16 cellular contexts compared by ENCODE assay signal in the genomic region with DNA sequence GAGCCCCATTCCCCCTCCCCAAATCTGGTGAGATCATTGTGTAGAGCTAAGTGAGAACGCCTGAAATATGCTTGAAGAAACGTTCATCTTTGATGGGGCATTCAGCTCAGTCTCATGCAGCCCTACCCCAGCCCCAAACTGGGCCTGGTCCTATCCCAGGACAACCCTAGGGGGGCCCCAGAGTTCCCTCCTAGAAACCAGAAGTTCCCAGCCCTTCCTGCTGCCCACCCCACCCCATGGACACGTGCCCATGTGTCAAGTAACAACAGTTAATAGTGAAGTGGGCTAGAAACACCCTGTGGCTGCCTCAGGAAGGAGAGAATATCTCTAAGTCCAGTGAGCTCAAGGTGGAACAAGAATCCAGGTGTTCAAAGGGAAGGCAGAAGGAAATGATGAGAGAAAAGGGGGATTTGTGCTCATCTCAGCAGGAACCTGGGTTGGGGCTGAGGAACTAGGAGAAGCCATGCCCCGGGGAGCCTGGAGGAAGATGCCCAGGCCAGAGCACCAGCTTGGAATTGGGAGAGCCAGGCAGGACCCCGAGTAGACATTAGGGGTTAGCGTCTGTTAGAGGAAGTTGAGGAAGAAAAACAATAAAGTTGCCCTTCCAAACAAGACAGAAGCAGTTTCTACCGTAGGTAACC. TPM values are rescaled to one million over a fixed set of nuclear protein-coding genes. Genes with fewer than 3 reads are reported as not detected.
DNase-seq lines count a peak whose midpoint lies in the region; ATAC-seq, FAIRE-seq and TF ChIP-seq lines count a peak whose summit lies in the region.
"Had no signal": no experiment of that assay in that cellular context is flagged by ENCODE, and none has a peak within 500 bp of the region (broad histone marks: within the 10 kb centered on the region; RNA-seq: fewer than 3 reads in every experiment).

No MANE protein-coding gene starts in this region.

- H3K9me2 ChIP-seq in hepatocyte (replicated peaks; ENCODE audit: insufficient read depth): no peaks in the 10 kb centered on the region

- H3K36me3 ChIP-seq in OCI-LY3 (replicated peaks; ENCODE audit: low read depth, low read length) (no peaks in the 10 kb centered on the region), neuronal stem cell (replicated peaks in 1 of 2; ENCODE audit: control insufficient read depth in 2 of 2, insufficient read depth in 2 of 2, low read length in 2 of 2) (no peaks in the 10 kb centered on the region), hepatocyte (replicated peaks; ENCODE audit: insufficient read depth, low read depth) (no peaks in the 10 kb centered on the region)

- peaks cover 59% of the 10 kb centered on the region for H3K4me1 Mint-ChIP-seq in CD4-positive, alpha-beta T cell (ENCODE audit: low read depth)
- peaks cover 61% of the 10 kb centered on the region for H3K4me1 Mint-ChIP-seq in dendritic cell treated with granulocyte-macrophage colony-stimulating factor and Interleukin-4, amounts not matched to agents 40 ng/mL and 50 ng/mL, for 4 days (ENCODE audit: low read depth)

- no peak overlapping the region for H4K91ac ChIP-seq in neuronal stem cell (ENCODE audit: low read depth, low read length, poor library complexity)

- H3K4me3 ChIP-seq in OCI-LY3 (ENCODE audit: low read length) (no peak overlapping the region), neuronal stem cell (ENCODE audit: low read length in 2 of 2) (no peak overlapping the region), hepatocyte (no peak overlapping the region)

- H3K27me3 Mint-ChIP-seq in CD4-positive, alpha-beta T cell: no peaks in the 10 kb centered on the region
- H3K27me3 Mint-ChIP-seq in dendritic cell treated with granulocyte-macrophage colony-stimulating factor and Interleukin-4, amounts not matched to agents 40 ng/mL and 50 ng/mL, for 4 days: no peaks in the 10 kb centered on the region

- no peak overlapping the region for H2AK5ac ChIP-seq in neuronal stem cell (ENCODE audit: low read depth, low read length)

- H4K20me1 ChIP-seq in OCI-LY3 (ENCODE audit: insufficient read depth, low read length): no peaks in the 10 kb centered on the region
- H4K20me1 ChIP-seq in hepatocyte (ENCODE audit: insufficient read depth, poor library complexity, severe bottlenecking): no peaks in the 10 kb centered on the region

- CTCF ChIA-PET in CD4-positive, alpha-beta T cell (lab: Charles Lee): interaction anchor here (1.1 to 6.1 kb wide), 6 partner anchors 21 to 573 kb away, joined by 3 to 41 read pairs (median 15); a partner anchor contains a TSS

- no peak overlapping the region for H2BK12ac ChIP-seq in neuronal stem cell (ENCODE audit: low read length)

- no peak for ATAC-seq in CD4-positive, alpha-beta T cell (ENCODE audit: poor library complexity)
- no peak for ATAC-seq in HG02678 (IDR thresholded peaks at IDR 0.05; ENCODE audit: unreplicated experiment)
- no peak for ATAC-seq in HG03439 (IDR thresholded peaks at IDR 0.05; ENCODE audit: unreplicated experiment)

- H3K4me1 ChIP-seq in OCI-LY3 (ENCODE audit: low read length) (peaks cover 21% of the 10 kb centered on the region), neuronal stem cell (ENCODE audit: control insufficient read depth in 2 of 2, insufficient read depth in 1 of 2, low read depth in 1 of 2, low read length in 2 of 2) (peaks cover 4 to 10% of the 10 kb centered on the region in 2 donors), hepatocyte (ENCODE audit: insufficient read depth) (peaks cover 16% of the 10 kb centered on the region)

- no CpG with 5 or more reads among the region's 7 CpGs for WGBS in neuronal stem cell (ENCODE audit: extremely low coverage in 2 of 2, insufficient read length in 2 of 2, insufficient replicate concordance in 1 of 2), 2 donors
- 80% methylated on average over 7 of the region's 7 CpGs for WGBS in hepatocyte (ENCODE audit: low lambda C conversion rate, missing lambda C conversion rate)

- no peaks in the 10 kb centered on the region for H3K79me1 ChIP-seq in neuronal stem cell (ENCODE audit: low read depth, low read length)

- no peaks in the 10 kb centered on the region for H3K9me3 ChIP-seq in CD4-positive, alpha-beta T cell (ENCODE audit: control insufficient read depth, low read length)
- no peaks in the 10 kb centered on the region for H3K9me3 ChIP-seq in OCI-LY3 (ENCODE audit: insufficient read depth, low read length)
- no peaks in the 10 kb centered on the region for H3K9me3 ChIP-seq in neuronal stem cell (replicated peaks in 1 of 2; ENCODE audit: control insufficient read depth in 2 of 2, insufficient read depth in 1 of 2, low read depth in 1 of 2, low read length in 2 of 2)
- no peaks in the 10 kb centered on the region for H3K9me3 ChIP-seq in hepatocyte (ENCODE audit: low read depth)

- H3K27me3 ChIP-seq in CD4-positive, alpha-beta T cell (ENCODE audit: control insufficient read depth, insufficient read depth, low read length): no peaks in the 10 kb centered on the region
- peaks cover 16% of the 10 kb centered on the region for H3K27me3 ChIP-seq in OCI-LY3 (ENCODE audit: low read depth, low read length)
- H3K27me3 ChIP-seq in neuronal stem cell (ENCODE audit: control insufficient read depth in 3 of 3, insufficient read depth in 3 of 3, low read depth in 1 of 3, low read length in 3 of 3): no peaks in the 10 kb centered on the region
- H3K27me3 ChIP-seq in hepatocyte: no peaks in the 10 kb centered on the region

- TF ChIP-seq CTCF in CD4-positive, alpha-beta T cell (IDR thresholded peaks at IDR 0.05): no peak
- TF ChIP-seq CTCF in OCI-LY3 (IDR thresholded peaks at IDR 0.05; ENCODE audit: low read depth, low read length) (no peak), hepatocyte (IDR thresholded peaks at IDR 0.05; ENCODE audit: poor library complexity) (no peak)

- H3K14ac ChIP-seq in neuronal stem cell (ENCODE audit: low read length): no peak overlapping the region

- 0 out of 2 replicates have a peak overlapping the region, but pooled peaks have one; percentile 43 for H3K9ac ChIP-seq in OCI-LY3 (ENCODE audit: low read length)
- H3K9ac ChIP-seq in neuronal stem cell (ENCODE audit: low read depth, low read length, poor library complexity): peak overlapping the region; percentile 30

- no peak overlapping the region for H2BK15ac ChIP-seq in neuronal stem cell (ENCODE audit: low read length)

- intact Hi-C loops in CD4-positive, alpha-beta T cell (cut with DNase I, micrococcal nuclease): loop anchor here (1.0 to 2.0 kb wide), 5 partner anchors 20 to 101 kb away; a partner anchor contains a TSS
- intact Hi-C loops in dendritic cell treated with granulocyte-macrophage colony-stimulating factor and Interleukin-4, amounts not matched to agents 40 ng/mL and 50 ng/mL, for 4 days (cut with micrococcal nuclease): loop anchor here (2.0 kb wide), 1 partner anchor 19 kb away; a partner anchor contains a TSS

- peak in 1 of 10 experiments; percentile 15 for DNase-seq in CD4-positive, alpha-beta T cell
- DNase-seq in neuronal stem cell (ENCODE audit: low spot score) (no peak), RCC 7860 (ENCODE audit: low spot score) (no peak), hepatocyte (ENCODE audit: low spot score) (no peak)
- DNase-seq: glutamatergic neuron; kidney glomerular epithelial cell; NCI-H187 treated with DMSO at 0.1 percent for 48 hours; NCI-H69; stimulated activated naive CD8-positive, alpha-beta T cell treated with anti-CD3 and anti-CD28 coated beads, Interleukin-15, Interleukin-2, amounts not matched to agents 100 U/mL and 50 U/mL, for 24 hours had no signal

- H2AFZ ChIP-seq in OCI-LY3 (ENCODE audit: low read depth, low read length) (peak overlapping the region; percentile 2; the same call in 1 of the 2 replicates), neuronal stem cell (ENCODE audit: low read length) (no peak overlapping the region), hepatocyte (no peak overlapping the region)

- no peak overlapping the region for H3K4ac ChIP-seq in neuronal stem cell (ENCODE audit: low read length)

- no peak overlapping the region for H3K23ac ChIP-seq in neuronal stem cell (ENCODE audit: low read depth, low read length, poor library complexity)

- peak overlapping the region; percentile 39 for H3K27ac Mint-ChIP-seq in CD4-positive, alpha-beta T cell
- H3K27ac Mint-ChIP-seq in dendritic cell treated with granulocyte-macrophage colony-stimulating factor and Interleukin-4, amounts not matched to agents 40 ng/mL and 50 ng/mL, for 4 days: peak overlapping the region; percentile 75
- H3K27ac Mint-ChIP-seq: nephron had no signal

- POLR2A ChIA-PET in CD4-positive, alpha-beta T cell (lab: Charles Lee): interaction anchor here (1.7 to 14.2 kb wide), 3 partner anchors 21 to 67 kb away, joined by 4 to 239 read pairs (median 10); a partner anchor contains a TSS

- H3K9me3 Mint-ChIP-seq in CD4-positive, alpha-beta T cell: no peaks in the 10 kb centered on the region
- no peaks in the 10 kb centered on the region for H3K9me3 Mint-ChIP-seq in dendritic cell treated with granulocyte-macrophage colony-stimulating factor and Interleukin-4, amounts not matched to agents 40 ng/mL and 50 ng/mL, for 4 days
- H3K9me3 Mint-ChIP-seq: nephron had no signal

- peak overlapping the region; percentile 90; the same call in 1 of the 2 replicates for H3K4me2 ChIP-seq in OCI-LY3 (ENCODE audit: low read length)
- H3K4me2 ChIP-seq in neuronal stem cell (ENCODE audit: insufficient read depth, low read length, poor library complexity, severe bottlenecking): no peak overlapping the region
- H3K4me2 ChIP-seq in hepatocyte: no peak overlapping the region

- H2BK5ac ChIP-seq in neuronal stem cell (ENCODE audit: low read length): no peak overlapping the region

- H3K27ac ChIP-seq in CD4-positive, alpha-beta T cell (ENCODE audit: low read depth, low read length): no peak overlapping the region
- H3K27ac ChIP-seq in OCI-LY3 (ENCODE audit: low read length) (no peak overlapping the region), neuronal stem cell (replicated peaks; ENCODE audit: low read length) (no peak overlapping the region), hepatocyte (no peak overlapping the region)
- H3K27ac ChIP-seq: C4-2B had no signal

- FAIRE-seq in RCC 7860 (lab: Jason Lieb, UNC): no peak
- FAIRE-seq: H54 had no signal

- H4K8ac ChIP-seq in neuronal stem cell (ENCODE audit: low read depth, low read length): no peak overlapping the region

- H3K4me3 Mint-ChIP-seq in CD4-positive, alpha-beta T cell: no peak overlapping the region
- no peak overlapping the region for H3K4me3 Mint-ChIP-seq in dendritic cell treated with granulocyte-macrophage colony-stimulating factor and Interleukin-4, amounts not matched to agents 40 ng/mL and 50 ng/mL, for 4 days
- H3K4me3 Mint-ChIP-seq: nephron had no signal

- H3K18ac ChIP-seq in neuronal stem cell (ENCODE audit: low read length): no peak overlapping the region

- no peak overlapping the region for H2BK120ac ChIP-seq in neuronal stem cell (ENCODE audit: low read depth, low read length)

- no peaks in the 10 kb centered on the region for H3K79me2 ChIP-seq in OCI-LY3 (ENCODE audit: low read length)
- H3K79me2 ChIP-seq in hepatocyte: no peaks in the 10 kb centered on the region

- no peaks in the 10 kb centered on the region for H3K36me3 Mint-ChIP-seq in CD4-positive, alpha-beta T cell (ENCODE audit: low read depth)
- no peaks in the 10 kb centered on the region for H3K36me3 Mint-ChIP-seq in dendritic cell treated with granulocyte-macrophage colony-stimulating factor and Interleukin-4, amounts not matched to agents 40 ng/mL and 50 ng/mL, for 4 days (ENCODE audit: low read depth)

RNA-seq across cellular contexts. Expression of a gene that starts 20.1 kb away (rescaled TPM):
- 100 to 1,000 TPM; 130 to 139 TPM for total RNA-seq in CD4-positive, alpha-beta T cell
- polyA plus RNA-seq in neuronal stem cell (2013, experiment 1 of 2): 37.4 TPM
- polyA plus RNA-seq in neuronal stem cell (2013, experiment 2 of 2): 38.3 TPM
- total RNA-seq in hepatocyte: 106 and 135 TPM in 2 replicates
- 63.6 and 66.7 TPM in 2 replicates for polyA plus RNA-seq in hepatocyte

RNA-seq across cellular contexts. Expression of a gene that starts 41.2 kb away (rescaled TPM):
- total RNA-seq in CD4-positive, alpha-beta T cell: 10 to 100 TPM; 13.4 to 14.3 TPM
- polyA plus RNA-seq in neuronal stem cell (2013, experiment 1 of 2): 29.2 TPM
- 27.9 TPM for polyA plus RNA-seq in neuronal stem cell (2013, experiment 2 of 2)
- total RNA-seq in hepatocyte: 19.1 and 25.0 TPM in 2 replicates
- polyA plus RNA-seq in hepatocyte: 67.3 and 73.5 TPM in 2 replicates
